ENCODE assay signal across 22 cellular contexts in genomic region chrX:6149231-6149870, GRCh38.
DNase-seq lines count a peak whose midpoint lies in the region; ATAC-seq and TF ChIP-seq lines count a peak whose summit lies in the region.
"Had no signal": no experiment of that assay in that cellular context is flagged by ENCODE, and none has a peak within 500 bp of the region (broad histone marks: within the 10 kb centered on the region; RNA-seq: fewer than 3 reads in every experiment).

No MANE protein-coding gene starts in this region.

- H3K36me3 Mint-ChIP-seq in glutamatergic neuron (ENCODE audit: unreplicated experiment), result no peaks in the 10 kb centered on the region
- no peaks in the 10 kb centered on the region for H3K36me3 Mint-ChIP-seq in natural killer cell
- H3K36me3 Mint-ChIP-seq: activated naive CD4-positive, alpha-beta T cell treated with anti-CD3 and anti-CD28 coated beads, Interleukin-2, amount 50 U/mL, for 24 hours; CD14-positive monocyte had no signal

- H3K9me3 ChIP-seq in gastrocnemius medialis, result no peaks in the 10 kb centered on the region
- no peaks in the 10 kb centered on the region for H3K9me3 ChIP-seq in ovary
- H3K9me3 ChIP-seq: body of pancreas, spleen had no signal

- H3K4me3 ChIP-seq in gastrocnemius medialis (no peak overlapping the region), ovary (no peak overlapping the region)
- H3K4me3 ChIP-seq: body of pancreas, SK-N-MC, spleen had no signal

- DNase-seq in DMS153 (lab: John Stamatoyannopoulos, UW), result peak; percentile 87
- DNase-seq in NCI-H1417 treated with DMSO at 0.1 percent for 48 hours (lab: John Stamatoyannopoulos, UW), result peak; percentile 53
- peak; percentile 72 for DNase-seq in NCI-H524 treated with DMSO at 0.1 percent for 48 hours (lab: John Stamatoyannopoulos, UW)
- no peak for DNase-seq in glutamatergic neuron
- DNase-seq in natural killer cell, result no peak
- no peak for DNase-seq in gastrocnemius medialis
- DNase-seq in ovary, result no peak
- DNase-seq in sciatic nerve (ENCODE audit: low spot score), result no peak
- DNase-seq: ACHN; activated CD4-positive, CD25-positive, alpha-beta regulatory T cell; activated CD8-positive, alpha-beta T cell treated with anti-CD3 and anti-CD28 coated beads, Interleukin-2, amount 10 ng/mL, durations not matched to agents 7 days and 5 days; activated T-cell treated with anti-CD3 and anti-CD28 coated beads, Interleukin-2, amount 50 U/mL, for 4 hours; body of pancreas; foreskin melanocyte; left cardiac atrium; MM.1S; NCI-H2227 treated with DMSO at 0.1 percent for 48 hours; spleen had no signal

- no peaks in the 10 kb centered on the region for H3K9me3 Mint-ChIP-seq in glutamatergic neuron (ENCODE audit: unreplicated experiment)
- H3K9me3 Mint-ChIP-seq in natural killer cell, result peaks cover 5 to 6% of the 10 kb centered on the region in 2 donors
- H3K9me3 Mint-ChIP-seq: activated naive CD4-positive, alpha-beta T cell treated with anti-CD3 and anti-CD28 coated beads, Interleukin-2, amount 50 U/mL, for 24 hours; activated T-cell treated with anti-CD3 and anti-CD28 coated beads, Interleukin-2, amount 50 U/mL, for 4 hours had no signal

- intact Hi-C loops in natural killer cell (cut with micrococcal nuclease), result no loop called here
- intact Hi-C loops in gastrocnemius medialis (cut with DNase I; ENCODE audit: low total_unique reads), result no loop called here
- intact Hi-C loops in ovary (cut with DNase I), result no loop called here
- intact Hi-C loops in sciatic nerve (cut with DNase I), result no loop called here

- H3K27ac ChIP-seq in gastrocnemius medialis, result no peak overlapping the region
- H3K27ac ChIP-seq in ovary, result no peak overlapping the region
- H3K27ac ChIP-seq: body of pancreas, SK-N-MC, spleen had no signal

- H3K4me3 Mint-ChIP-seq in glutamatergic neuron (ENCODE audit: unreplicated experiment) (no peak overlapping the region), natural killer cell (no peak overlapping the region)
- H3K4me3 Mint-ChIP-seq: activated CD8-positive, alpha-beta T cell treated with anti-CD3 and anti-CD28 coated beads, Interleukin-2, amount 10 ng/mL, durations not matched to agents 7 days and 5 days; activated naive CD4-positive, alpha-beta T cell treated with anti-CD3 and anti-CD28 coated beads, Interleukin-2, amount 50 U/mL, for 24 hours; activated T-cell treated with anti-CD3 and anti-CD28 coated beads, Interleukin-2, amount 50 U/mL, for 4 hours; CD14-positive monocyte; dendritic cell treated with granulocyte-macrophage colony-stimulating factor and Interleukin-4, amounts not matched to agents 40 ng/mL and 50 ng/mL, for 4 days had no signal

- TF ChIP-seq POLR2A in gastrocnemius medialis (IDR thresholded peaks at IDR 0.05) (no peak), ovary (IDR thresholded peaks at IDR 0.05) (no peak)

- H3K27me3 Mint-ChIP-seq in glutamatergic neuron (ENCODE audit: unreplicated experiment), result no peaks in the 10 kb centered on the region
- no peaks in the 10 kb centered on the region for H3K27me3 Mint-ChIP-seq in natural killer cell (ENCODE audit: low read depth in 2 of 2)
- H3K27me3 Mint-ChIP-seq: activated naive CD4-positive, alpha-beta T cell treated with anti-CD3 and anti-CD28 coated beads, Interleukin-2, amount 50 U/mL, for 24 hours; dendritic cell treated with granulocyte-macrophage colony-stimulating factor and Interleukin-4, amounts not matched to agents 40 ng/mL and 50 ng/mL, for 4 days had no signal

- WGBS in ovary, 3 donors, result 37 to 54% (median 48%) methylated on average over 3 of the region's 3 CpGs

- no peak for TF ChIP-seq EP300 in ovary (IDR thresholded peaks at IDR 0.05)

- H3K4me1 Mint-ChIP-seq in glutamatergic neuron (ENCODE audit: low read depth, unreplicated experiment), result peaks cover 4% of the 10 kb centered on the region
- no peaks in the 10 kb centered on the region for H3K4me1 Mint-ChIP-seq in natural killer cell
- H3K4me1 Mint-ChIP-seq: activated naive CD4-positive, alpha-beta T cell treated with anti-CD3 and anti-CD28 coated beads, Interleukin-2, amount 50 U/mL, for 24 hours; CD14-positive monocyte had no signal

- H3K36me3 ChIP-seq in gastrocnemius medialis, result no peaks in the 10 kb centered on the region
- no peaks in the 10 kb centered on the region for H3K36me3 ChIP-seq in ovary
- H3K36me3 ChIP-seq: spleen had no signal

- H3K27ac Mint-ChIP-seq in glutamatergic neuron (ENCODE audit: unreplicated experiment) (peak overlapping the region; percentile 69), natural killer cell (no peak overlapping the region)
- H3K27ac Mint-ChIP-seq: activated CD8-positive, alpha-beta T cell treated with anti-CD3 and anti-CD28 coated beads, Interleukin-2, amount 10 ng/mL, durations not matched to agents 7 days and 5 days; activated naive CD4-positive, alpha-beta T cell treated with anti-CD3 and anti-CD28 coated beads, Interleukin-2, amount 50 U/mL, for 24 hours; CD14-positive monocyte; dendritic cell treated with granulocyte-macrophage colony-stimulating factor and Interleukin-4, amounts not matched to agents 40 ng/mL and 50 ng/mL, for 4 days had no signal

- TF ChIP-seq CTCF in glutamatergic neuron (IDR thresholded peaks at IDR 0.05; ENCODE audit: partially characterized antibody, unreplicated experiment) (no peak), natural killer cell (IDR thresholded peaks at IDR 0.05) (no peak), gastrocnemius medialis (IDR thresholded peaks at IDR 0.05 in 4 of 5, conservative IDR thresholded peaks at IDR 0.05 in 1 of 5) (no peak), ovary (IDR thresholded peaks at IDR 0.05) (no peak)

- ATAC-seq in natural killer cell (no peak), gastrocnemius medialis (no peak), sciatic nerve (no peak)
- ATAC-seq: activated CD8-positive, alpha-beta T cell treated with anti-CD3 and anti-CD28 coated beads, Interleukin-2, amount 10 ng/mL, durations not matched to agents 7 days and 5 days; activated T-cell treated with anti-CD3 and anti-CD28 coated beads, Interleukin-2, amount 50 U/mL, for 4 hours; body of pancreas; left cardiac atrium had no signal

- H3K27me3 ChIP-seq in gastrocnemius medialis (no peaks in the 10 kb centered on the region), ovary (no peaks in the 10 kb centered on the region)
- H3K27me3 ChIP-seq: body of pancreas, spleen had no signal

- no peaks in the 10 kb centered on the region for H3K4me1 ChIP-seq in gastrocnemius medialis
- H3K4me1 ChIP-seq in ovary (ENCODE audit: insufficient read depth), result no peaks in the 10 kb centered on the region
- H3K4me1 ChIP-seq: body of pancreas, spleen had no signal

- in situ Hi-C loops in gastrocnemius medialis (cut with MboI; ENCODE audit: low sequenced_read_pairs in 4 of 4), result no loop called here

Comparison
In these comparisons a context has a peak if more than half of its experiments do, and no peak if none do; other contexts are left out.
1. DNase-seq: peak in DMS153 (single experiment), NCI-H1417 treated with DMSO at 0.1 percent for 48 hours (single experiment) and NCI-H524 treated with DMSO at 0.1 percent for 48 hours (single experiment); none in glutamatergic neuron (single experiment), natural killer cell (single experiment), gastrocnemius medialis (0 of 2), ovary (0 of 5) and sciatic nerve (single experiment).